Comparison of ENCODE assay signal across 8 cellular contexts in genomic region chr7:138865843-138866242, GRCh38.
DNase-seq lines count a peak whose midpoint lies in the region; ATAC-seq, FAIRE-seq and TF ChIP-seq lines count a peak whose summit lies in the region.

No MANE protein-coding gene starts in this region.

- ATAC-seq in GM18858 (IDR thresholded peaks at IDR 0.05; ENCODE audit: unreplicated experiment) = no peak

- TF ChIP-seq POLR2A in GM12891 (IDR thresholded peaks at IDR 0.05; ENCODE audit: low read depth, low read length) = no peak

- in situ Hi-C loops in KBM-7 (cut with MboI; ENCODE audit: low pct_unique_long_range_greater_than_20kb, low sequenced_read_pairs) = no loop called here

- no peak overlapping the region for H3K4me3 ChIP-seq in kidney epithelial cell (ENCODE audit: low read depth, low read length)

- FAIRE-seq in GM12891 (lab: Jason Lieb, UNC) = no peak

- peak; percentile 49 for DNase-seq in KBM-7
- DNase-seq in activated CD4-positive, alpha-beta T cell treated with anti-CD3 and anti-CD28 coated beads, Interleukin-2, amount 50 U/mL, for 1 hour = peak; percentile 44
- no peak for DNase-seq in kidney epithelial cell (ENCODE audit: low read depth)
- DNase-seq in GM12891 (ENCODE audit: insufficient read length, low spot score) = no peak
- no peak for DNase-seq in NCI-H1694 (lab: John Stamatoyannopoulos, UW)
- DNase-seq in globus pallidus (ENCODE audit: low spot score) = no peak

- TF ChIP-seq CTCF in GM12873 (IDR thresholded peaks at IDR 0.05; ENCODE audit: insufficient read depth, low read depth, low read length, missing control alignments) = peak; percentile 56
- TF ChIP-seq CTCF in kidney epithelial cell (IDR thresholded peaks at IDR 0.05; ENCODE audit: insufficient read depth, low read length, poor library complexity, severe bottlenecking) = peak; percentile 40

- H3K36me3 ChIP-seq in kidney epithelial cell (ENCODE audit: control insufficient read depth, insufficient read depth, low read length) = no peaks in the 10 kb centered on the region

- H3K27me3 ChIP-seq in kidney epithelial cell (ENCODE audit: control insufficient read depth, insufficient read depth, low read length) = no peaks in the 10 kb centered on the region

TF ChIP-seq in GM12891, 5 proteins besides CTCF, POLR2A, EP300 and RAD21:
- TF ChIP-seq POU2F2 (IDR thresholded peaks at IDR 0.05; ENCODE audit: low read depth, low read length) (no peak), SPI1 (IDR thresholded peaks at IDR 0.05; ENCODE audit: low read depth, low read length) (no peak), POLR2AphosphoS5 (IDR thresholded peaks at IDR 0.05; ENCODE audit: low read depth, low read length) (no peak), PAX5 (IDR thresholded peaks at IDR 0.05; ENCODE audit: insufficient read depth, low read length, severe bottlenecking) (no peak), TAF1 (IDR thresholded peaks at IDR 0.05; ENCODE audit: low read depth, low read length) (no peak)

Comparison
In these comparisons a context has a peak if more than half of its experiments do, and no peak if none do; other contexts are left out.
1. DNase-seq: peak in KBM-7 (single experiment) and activated CD4-positive, alpha-beta T cell treated with anti-CD3 and anti-CD28 coated beads, Interleukin-2, amount 50 U/mL, for 1 hour (single experiment); none in kidney epithelial cell (single experiment), GM12891 (single experiment), NCI-H1694 (single experiment) and globus pallidus (single experiment).